ENCODE assay signal across 7 cellular contexts in the genomic region with DNA sequence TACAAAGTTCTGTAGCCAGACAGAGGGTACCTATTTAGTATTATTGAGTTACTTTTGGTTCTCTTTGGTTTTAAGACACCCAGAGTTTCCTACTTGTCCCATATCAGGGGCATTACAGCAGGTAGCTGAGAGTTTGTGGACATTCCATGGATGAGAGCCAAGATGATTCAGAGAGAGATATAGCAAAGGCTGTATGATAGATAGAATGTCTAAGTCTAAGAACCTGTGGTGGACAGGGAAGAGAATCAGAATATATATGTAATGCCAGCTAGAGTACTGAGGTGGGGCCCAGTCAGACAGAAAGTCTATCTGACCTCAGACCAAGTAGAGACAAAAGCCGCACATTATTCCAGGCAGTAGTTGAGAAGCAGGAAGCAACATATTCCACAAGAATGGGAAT.
DNase-seq lines count a peak whose midpoint lies in the region; ATAC-seq and TF ChIP-seq lines count a peak whose summit lies in the region.
"Not testable (repeated sequence)": the region's sequence is repeated elsewhere in the genome, so short reads cannot be mapped to it uniquely, and the experiment has no call there.

No MANE protein-coding gene starts in this region.

- DNase-seq in HT-29 (ENCODE audit: low spot score), result peak; percentile 8
- peak; percentile 36 for DNase-seq in NCI-H2029 treated with DMSO at 0.1 percent for 48 hours (lab: John Stamatoyannopoulos, UW)
- not testable (repeated sequence) for DNase-seq in RWPE2 (ENCODE audit: low spot score)
- DNase-seq in astrocyte of the cerebellum (ENCODE audit: low read depth), result peak; percentile 1
- peak; percentile 6 for DNase-seq in brain microvascular endothelial cell
- peak; percentile 71 for DNase-seq in glomerular visceral epithelial cell (ENCODE audit: extremely low spot score)
- DNase-seq in kidney tubule cell (ENCODE audit: low spot score), result peak; percentile 21

- not testable (repeated sequence) for TF ChIP-seq CTCF in RWPE2 (IDR thresholded peaks at IDR 0.05; ENCODE audit: poor library complexity, severe bottlenecking); astrocyte of the cerebellum (IDR thresholded peaks at IDR 0.05; ENCODE audit: low read depth, low read length, missing control alignments); brain microvascular endothelial cell (IDR thresholded peaks at IDR 0.05; ENCODE audit: low read depth, low read length, missing control alignments)

- not testable (repeated sequence) for H3K36me3 ChIP-seq in RWPE2 (ENCODE audit: low read depth); brain microvascular endothelial cell (replicated peaks)

- H3K27me3 ChIP-seq in RWPE2 (ENCODE audit: insufficient read depth, poor library complexity, severe bottlenecking); brain microvascular endothelial cell (replicated peaks): not testable (repeated sequence)

- in situ Hi-C loops in astrocyte of the cerebellum (cut with HindIII; ENCODE audit: low sequenced_read_pairs); brain microvascular endothelial cell (cut with HindIII; ENCODE audit: low pct_ligation_motif_present, low sequenced_read_pairs): not testable (repeated sequence)

- not testable (repeated sequence) for H3K4me3 ChIP-seq in RWPE2 (ENCODE audit: severe bottlenecking); astrocyte of the cerebellum (ENCODE audit: low read depth, low read length); brain microvascular endothelial cell (ENCODE audit: low read depth, low read length)

- peak; percentile 84 for ATAC-seq in RWPE2 (ENCODE audit: low read depth)

- not testable (repeated sequence) for H3K27ac ChIP-seq in RWPE2 (ENCODE audit: poor library complexity, severe bottlenecking); brain microvascular endothelial cell

- not testable (repeated sequence) for H3K9me3 ChIP-seq in RWPE2 (ENCODE audit: severe bottlenecking)

- not testable (repeated sequence) for H3K4me1 ChIP-seq in RWPE2 (ENCODE audit: insufficient read depth, poor library complexity, severe bottlenecking)
